19 cellular contexts compared by ENCODE assay signal in the genomic region with DNA sequence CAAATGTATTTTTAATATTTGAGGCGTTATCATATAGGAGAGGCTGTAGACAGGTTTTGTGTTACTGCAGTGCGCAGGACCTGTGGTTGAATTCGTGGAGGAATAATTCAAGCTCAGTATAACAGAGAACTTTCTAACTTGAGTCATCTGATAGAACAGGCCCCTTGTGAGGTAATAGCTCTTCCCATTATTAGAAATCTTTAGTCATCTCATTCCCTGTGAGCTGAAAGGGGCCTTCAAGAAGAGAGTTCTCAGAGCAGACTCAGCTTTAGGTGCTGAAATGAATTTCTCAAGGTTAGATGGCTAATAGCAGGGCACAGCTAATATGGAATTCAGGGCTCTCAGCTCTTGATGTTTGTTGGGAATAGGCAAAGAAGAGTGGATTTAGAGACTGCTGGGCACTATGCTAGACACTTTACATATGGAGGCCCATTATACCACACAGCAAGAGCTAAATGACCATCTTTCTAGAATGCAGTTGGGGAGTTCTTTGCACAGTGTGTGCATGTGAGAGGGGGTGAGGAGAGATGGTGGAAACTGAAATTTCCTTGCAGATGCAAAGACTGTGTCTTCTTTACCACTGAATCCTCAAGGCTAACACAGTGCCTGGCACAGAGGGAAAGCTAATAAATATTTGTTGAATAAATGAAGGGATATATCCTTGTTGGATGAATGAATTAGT.
DNase-seq lines count a peak whose midpoint lies in the region; ATAC-seq, FAIRE-seq and TF ChIP-seq lines count a peak whose summit lies in the region.
"Had no signal": no experiment of that assay in that cellular context is flagged by ENCODE, and none has a peak within 500 bp of the region (broad histone marks: within the 10 kb centered on the region; RNA-seq: fewer than 3 reads in every experiment).

No MANE protein-coding gene starts in this region.

- H3K36me3 ChIP-seq in keratinocyte (ENCODE audit: control insufficient read depth in 2 of 2, extremely low read depth in 1 of 2, insufficient read depth in 2 of 2, low read length in 2 of 2) (peaks cover 4 to 7% of the 10 kb centered on the region in 2 experiments), hepatocyte (replicated peaks; ENCODE audit: insufficient read depth, low read depth) (no peaks in the 10 kb centered on the region)
- H3K36me3 ChIP-seq: left lung, prostate gland, thyroid gland had no signal

- H3K27ac Mint-ChIP-seq in activated T-helper 17 cell treated with anti-CD3 and anti-CD28 coated beads, Interleukin-2, amount 50 U/mL, for 72 hours: no peak overlapping the region
- H3K27ac Mint-ChIP-seq: naive thymus-derived CD4-positive, alpha-beta T cell had no signal

- no peaks in the 10 kb centered on the region for H3K9me3 Mint-ChIP-seq in activated T-helper 17 cell treated with anti-CD3 and anti-CD28 coated beads, Interleukin-2, amount 50 U/mL, for 72 hours

- H3K4me1 Mint-ChIP-seq in activated T-helper 17 cell treated with anti-CD3 and anti-CD28 coated beads, Interleukin-2, amount 50 U/mL, for 72 hours: peaks cover 9% of the 10 kb centered on the region
- H3K4me1 Mint-ChIP-seq: naive thymus-derived CD4-positive, alpha-beta T cell had no signal

- H2AFZ ChIP-seq in keratinocyte (ENCODE audit: control insufficient read depth, low read length): no peak overlapping the region
- H2AFZ ChIP-seq in hepatocyte: no peak overlapping the region

- 96% methylated on average over 3 of the region's 3 CpGs for WGBS in hepatocyte (ENCODE audit: low lambda C conversion rate, missing lambda C conversion rate)

- H3K4me1 ChIP-seq in keratinocyte (ENCODE audit: control insufficient read depth, extremely low read depth, insufficient read depth, low read length) (peaks cover 6% of the 10 kb centered on the region), hepatocyte (ENCODE audit: insufficient read depth) (no peaks in the 10 kb centered on the region)
- H3K4me1 ChIP-seq: heart right ventricle, left lung, prostate gland, thyroid gland had no signal

- H3K79me2 ChIP-seq in keratinocyte (ENCODE audit: control insufficient read depth, insufficient read depth, low read length): peaks cover 8% of the 10 kb centered on the region
- no peaks in the 10 kb centered on the region for H3K79me2 ChIP-seq in hepatocyte

- peak; percentile 68 for DNase-seq in ELR (ENCODE audit: low read depth)
- no peak for DNase-seq in keratinocyte (ENCODE audit: low read depth, low spot score)
- no peak for DNase-seq in SK-N-DZ (ENCODE audit: low spot score)
- DNase-seq in CD1c-positive myeloid dendritic cell (ENCODE audit: extremely low spot score): no peak
- DNase-seq in NCI-H2107 treated with DMSO at 0.1 percent for 48 hours (lab: John Stamatoyannopoulos, UW; ENCODE audit: unreplicated experiment): no peak
- no peak for DNase-seq in hepatocyte (ENCODE audit: low spot score)
- DNase-seq: activated CD8-positive, alpha-beta memory T cell treated with anti-CD3 and anti-CD28 coated beads for 24 hours; DMS153; heart right ventricle; left lung; MM.1S; naive thymus-derived CD4-positive, alpha-beta T cell; SIG-M5; thyroid gland had no signal

- TF ChIP-seq CTCF in keratinocyte (optimal IDR thresholded peaks at IDR 0.05 in 1 of 3, IDR thresholded peaks at IDR 0.05 in 1 of 3, conservative IDR thresholded peaks at IDR 0.05 in 1 of 3; ENCODE audit: extremely low read depth in 1 of 3, insufficient read depth in 2 of 3, low read length in 3 of 3) (no peak), hepatocyte (IDR thresholded peaks at IDR 0.05; ENCODE audit: poor library complexity) (no peak)

- no peaks in the 10 kb centered on the region for H3K9me1 ChIP-seq in keratinocyte (ENCODE audit: control insufficient read depth, extremely low read depth, insufficient read depth, low read length)

- H3K36me3 Mint-ChIP-seq in activated T-helper 17 cell treated with anti-CD3 and anti-CD28 coated beads, Interleukin-2, amount 50 U/mL, for 72 hours (ENCODE audit: low read depth): peaks cover 8% of the 10 kb centered on the region

- no peak overlapping the region for H3K9ac ChIP-seq in keratinocyte (ENCODE audit: control insufficient read depth, extremely low read depth, insufficient read depth, low read length)

- H4K20me1 ChIP-seq in keratinocyte (ENCODE audit: control insufficient read depth, extremely low read depth, insufficient read depth, low read length) (no peaks in the 10 kb centered on the region), hepatocyte (ENCODE audit: insufficient read depth, poor library complexity, severe bottlenecking) (no peaks in the 10 kb centered on the region)

- FAIRE-seq in keratinocyte (lab: Jason Lieb, UNC): peak; percentile 44
- FAIRE-seq: endometrium, TTC549 had no signal

- ATAC-seq in HG02588 (IDR thresholded peaks at IDR 0.05; ENCODE audit: unreplicated experiment): peak; percentile 55
- peak; percentile 67 for ATAC-seq in activated T-helper 17 cell treated with anti-CD3 and anti-CD28 coated beads, Interleukin-2, amount 50 U/mL, for 72 hours (replicated peaks)
- ATAC-seq: heart right ventricle; left lung; naive thymus-derived CD4-positive, alpha-beta T cell had no signal

- H3K4me3 ChIP-seq in keratinocyte (ENCODE audit: control insufficient read depth in 2 of 3, extremely low read depth in 1 of 3, insufficient read depth in 2 of 3, low read depth in 1 of 3, low read length in 3 of 3) (no peak overlapping the region), hepatocyte (no peak overlapping the region)
- H3K4me3 ChIP-seq: heart right ventricle, left lung, prostate gland, thyroid gland had no signal

- H3K9me3 ChIP-seq in keratinocyte (ENCODE audit: control insufficient read depth, low read depth, low read length) (no peaks in the 10 kb centered on the region), hepatocyte (ENCODE audit: low read depth) (no peaks in the 10 kb centered on the region)
- H3K9me3 ChIP-seq: prostate gland, thyroid gland had no signal

- H3K27me3 ChIP-seq in keratinocyte (ENCODE audit: control insufficient read depth, extremely low read depth, insufficient read depth, low read length): no peaks in the 10 kb centered on the region
- no peaks in the 10 kb centered on the region for H3K27me3 ChIP-seq in hepatocyte
- H3K27me3 ChIP-seq: heart right ventricle, left lung, thyroid gland had no signal

- no peak overlapping the region for H3K4me2 ChIP-seq in keratinocyte (ENCODE audit: control insufficient read depth, extremely low read depth, insufficient read depth, low read depth, low read length)
- H3K4me2 ChIP-seq in hepatocyte: no peak overlapping the region

- dilution Hi-C loops in keratinocyte (cut with MboI; ENCODE audit: extremely low pct_ligation_motif_present, low sequenced_read_pairs): no loop called here

- no peaks in the 10 kb centered on the region for H3K27me3 Mint-ChIP-seq in activated T-helper 17 cell treated with anti-CD3 and anti-CD28 coated beads, Interleukin-2, amount 50 U/mL, for 72 hours
- H3K27me3 Mint-ChIP-seq: naive thymus-derived CD4-positive, alpha-beta T cell had no signal

- H3K27ac ChIP-seq in keratinocyte (ENCODE audit: control insufficient read depth, insufficient read depth, low read length) (no peak overlapping the region), hepatocyte (no peak overlapping the region)
- H3K27ac ChIP-seq: heart right ventricle, left lung, prostate gland, thyroid gland had no signal

- no peaks in the 10 kb centered on the region for H3K9me2 ChIP-seq in hepatocyte (replicated peaks; ENCODE audit: insufficient read depth)

- H3K4me3 Mint-ChIP-seq in activated T-helper 17 cell treated with anti-CD3 and anti-CD28 coated beads, Interleukin-2, amount 50 U/mL, for 72 hours: no peak overlapping the region
- H3K4me3 Mint-ChIP-seq: naive thymus-derived CD4-positive, alpha-beta T cell had no signal
